ENCODE assay signal across 1 cellular context in genomic region chr9:137085918-137086530, GRCh38.
TF ChIP-seq lines count a peak whose summit lies in the region.

No MANE protein-coding gene starts in this region.

TF ChIP-seq in HepG2, 621 proteins besides CTCF, POLR2A, EP300 and RAD21 (continued from another document and continues in another):
- TF ChIP-seq ZNF646 (CRISPR knock-in tag; IDR thresholded peaks at IDR 0.05) (no peak; the same call in 1 of the 2 replicates), KLF16 (CRISPR knock-in tag; IDR thresholded peaks at IDR 0.05) (no peak), ZNF296 (CRISPR knock-in tag; conservative IDR thresholded peaks at IDR 0.05) (no peak), SETDB1 (CRISPR knock-in tag; IDR thresholded peaks at IDR 0.05; ENCODE audit: borderline replicate concordance) (no peak), SATB2 (CRISPR knock-in tag; IDR thresholded peaks at IDR 0.05) (no peak), ZSCAN21 (CRISPR knock-in tag; IDR thresholded peaks at IDR 0.05; ENCODE audit: borderline replicate concordance) (peak; percentile 7; the same call in 1 of the 2 replicates), YEATS2 (CRISPR knock-in tag; IDR thresholded peaks at IDR 0.05; ENCODE audit: borderline replicate concordance) (no peak), SMAD3 (CRISPR knock-in tag; IDR thresholded peaks at IDR 0.05) (no peak), DDIT3 (CRISPR knock-in tag; IDR thresholded peaks at IDR 0.05) (no peak), ZUFSP (CRISPR knock-in tag; IDR thresholded peaks at IDR 0.05; ENCODE audit: borderline replicate concordance) (no peak), SNAI1 (CRISPR knock-in tag; IDR thresholded peaks at IDR 0.05; ENCODE audit: borderline replicate concordance) (peak; percentile 25; the same call in 1 of the 2 replicates), ZSCAN20 (CRISPR knock-in tag; IDR thresholded peaks at IDR 0.05; ENCODE audit: borderline replicate concordance) (peak; percentile 92), GZF1 (CRISPR knock-in tag; IDR thresholded peaks at IDR 0.05) (0 out of 2 replicates have a peak, but pooled peaks have one; percentile 37), ZNF567 (CRISPR knock-in tag; IDR thresholded peaks at IDR 0.05; ENCODE audit: borderline replicate concordance) (no peak), ZNF562 (CRISPR knock-in tag; IDR thresholded peaks at IDR 0.05; ENCODE audit: borderline replicate concordance) (no peak), SP1 (IDR thresholded peaks at IDR 0.05) (no peak), SP1 (CRISPR knock-in tag; IDR thresholded peaks at IDR 0.05) (no peak), TBP (CRISPR knock-in tag; IDR thresholded peaks at IDR 0.05) (no peak), NFIB (CRISPR knock-in tag; IDR thresholded peaks at IDR 0.05; ENCODE audit: borderline replicate concordance) (no peak), SOX6 (IDR thresholded peaks at IDR 0.05) (no peak), SOX6 (CRISPR knock-in tag; IDR thresholded peaks at IDR 0.05) (no peak), SOX5 (CRISPR knock-in tag; IDR thresholded peaks at IDR 0.05; ENCODE audit: borderline replicate concordance) (no peak), ZNF784 (CRISPR knock-in tag; IDR thresholded peaks at IDR 0.05; ENCODE audit: borderline replicate concordance) (no peak), KLF9 (CRISPR knock-in tag; IDR thresholded peaks at IDR 0.05; ENCODE audit: low read depth) (no peak), ZNF510 (CRISPR knock-in tag; IDR thresholded peaks at IDR 0.05; ENCODE audit: low read depth) (peak; percentile 82; the same call in 1 of the 2 replicates), KAT8 (CRISPR knock-in tag; IDR thresholded peaks at IDR 0.05) (no peak), ZFX (CRISPR knock-in tag; IDR thresholded peaks at IDR 0.05; ENCODE audit: low read depth) (0 out of 2 replicates have a peak, but pooled peaks have one; percentile 43), NFYC (CRISPR knock-in tag; IDR thresholded peaks at IDR 0.05) (no peak), ZIK1 (CRISPR knock-in tag; IDR thresholded peaks at IDR 0.05; ENCODE audit: borderline replicate concordance, low read depth) (no peak), ZNF839 (CRISPR knock-in tag; IDR thresholded peaks at IDR 0.05; ENCODE audit: borderline replicate concordance) (no peak), RFX3 (CRISPR knock-in tag; IDR thresholded peaks at IDR 0.05) (no peak), ZNF230 (CRISPR knock-in tag; IDR thresholded peaks at IDR 0.05) (peak; percentile 71; the same call in 1 of the 2 replicates), KLF15 (CRISPR knock-in tag; IDR thresholded peaks at IDR 0.05; ENCODE audit: borderline replicate concordance) (no peak), TAF1 (CRISPR knock-in tag; IDR thresholded peaks at IDR 0.05) (0 out of 2 replicates have a peak, but pooled peaks have one; percentile 22), ZNF160 (CRISPR knock-in tag; IDR thresholded peaks at IDR 0.05) (no peak), THYN1 (CRISPR knock-in tag; IDR thresholded peaks at IDR 0.05; ENCODE audit: borderline replicate concordance, low read depth) (no peak), TGIF2 (CRISPR knock-in tag; IDR thresholded peaks at IDR 0.05) (no peak)
- TF ChIP-seq, protein P1, sequence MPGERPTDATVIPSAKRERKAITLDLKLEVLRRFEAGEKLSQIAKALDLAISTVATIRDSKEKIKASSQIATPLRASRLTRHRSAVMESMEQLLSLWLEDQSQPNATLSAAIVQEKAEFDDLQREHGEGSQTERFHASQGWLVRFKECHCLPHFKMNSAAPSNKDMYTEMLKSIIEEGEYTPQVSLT (CRISPR knock-in tag; IDR thresholded peaks at IDR 0.05; ENCODE audit: borderline replicate concordance, low read depth) = no peak
- TF ChIP-seq, protein P2, sequence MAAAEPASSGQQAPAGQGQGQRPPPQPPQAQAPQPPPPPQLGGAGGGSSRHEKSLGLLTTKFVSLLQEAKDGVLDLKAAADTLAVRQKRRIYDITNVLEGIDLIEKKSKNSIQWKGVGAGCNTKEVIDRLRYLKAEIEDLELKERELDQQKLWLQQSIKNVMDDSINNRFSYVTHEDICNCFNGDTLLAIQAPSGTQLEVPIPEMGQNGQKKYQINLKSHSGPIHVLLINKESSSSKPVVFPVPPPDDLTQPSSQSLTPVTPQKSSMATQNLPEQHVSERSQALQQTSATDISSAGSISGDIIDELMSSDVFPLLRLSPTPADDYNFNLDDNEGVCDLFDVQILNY (CRISPR knock-in tag; conservative IDR thresholded peaks at IDR 0.05) = no peak
- TF ChIP-seq, protein P3, sequence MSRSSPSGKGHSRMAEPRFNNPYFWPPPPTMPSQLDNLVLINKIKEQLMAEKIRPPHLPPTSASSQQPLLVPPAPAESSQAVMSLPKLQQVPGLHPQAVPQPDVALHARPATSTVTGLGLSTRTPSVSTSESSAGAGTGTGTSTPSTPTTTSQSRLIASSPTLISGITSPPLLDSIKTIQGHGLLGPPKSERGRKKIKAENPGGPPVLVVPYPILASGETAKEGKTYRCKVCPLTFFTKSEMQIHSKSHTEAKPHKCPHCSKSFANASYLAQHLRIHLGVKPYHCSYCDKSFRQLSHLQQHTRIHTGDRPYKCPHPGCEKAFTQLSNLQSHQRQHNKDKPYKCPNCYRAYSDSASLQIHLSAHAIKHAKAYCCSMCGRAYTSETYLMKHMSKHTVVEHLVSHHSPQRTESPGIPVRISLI (CRISPR knock-in tag; IDR thresholded peaks at IDR 0.05; ENCODE audit: borderline replicate concordance) = 0 out of 2 replicates have a peak, but pooled peaks have one; percentile 41
- TF ChIP-seq, protein P4, sequence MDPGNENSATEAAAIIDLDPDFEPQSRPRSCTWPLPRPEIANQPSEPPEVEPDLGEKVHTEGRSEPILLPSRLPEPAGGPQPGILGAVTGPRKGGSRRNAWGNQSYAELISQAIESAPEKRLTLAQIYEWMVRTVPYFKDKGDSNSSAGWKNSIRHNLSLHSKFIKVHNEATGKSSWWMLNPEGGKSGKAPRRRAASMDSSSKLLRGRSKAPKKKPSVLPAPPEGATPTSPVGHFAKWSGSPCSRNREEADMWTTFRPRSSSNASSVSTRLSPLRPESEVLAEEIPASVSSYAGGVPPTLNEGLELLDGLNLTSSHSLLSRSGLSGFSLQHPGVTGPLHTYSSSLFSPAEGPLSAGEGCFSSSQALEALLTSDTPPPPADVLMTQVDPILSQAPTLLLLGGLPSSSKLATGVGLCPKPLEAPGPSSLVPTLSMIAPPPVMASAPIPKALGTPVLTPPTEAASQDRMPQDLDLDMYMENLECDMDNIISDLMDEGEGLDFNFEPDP (CRISPR knock-in tag; conservative IDR thresholded peaks at IDR 0.05) = no peak
- TF ChIP-seq, protein P5, sequence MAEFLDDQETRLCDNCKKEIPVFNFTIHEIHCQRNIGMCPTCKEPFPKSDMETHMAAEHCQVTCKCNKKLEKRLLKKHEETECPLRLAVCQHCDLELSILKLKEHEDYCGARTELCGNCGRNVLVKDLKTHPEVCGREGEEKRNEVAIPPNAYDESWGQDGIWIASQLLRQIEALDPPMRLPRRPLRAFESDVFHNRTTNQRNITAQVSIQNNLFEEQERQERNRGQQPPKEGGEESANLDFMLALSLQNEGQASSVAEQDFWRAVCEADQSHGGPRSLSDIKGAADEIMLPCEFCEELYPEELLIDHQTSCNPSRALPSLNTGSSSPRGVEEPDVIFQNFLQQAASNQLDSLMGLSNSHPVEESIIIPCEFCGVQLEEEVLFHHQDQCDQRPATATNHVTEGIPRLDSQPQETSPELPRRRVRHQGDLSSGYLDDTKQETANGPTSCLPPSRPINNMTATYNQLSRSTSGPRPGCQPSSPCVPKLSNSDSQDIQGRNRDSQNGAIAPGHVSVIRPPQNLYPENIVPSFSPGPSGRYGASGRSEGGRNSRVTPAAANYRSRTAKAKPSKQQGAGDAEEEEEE (CRISPR knock-in tag; IDR thresholded peaks at IDR 0.05; ENCODE audit: borderline replicate concordance) = no peak
- TF ChIP-seq, protein P6, sequence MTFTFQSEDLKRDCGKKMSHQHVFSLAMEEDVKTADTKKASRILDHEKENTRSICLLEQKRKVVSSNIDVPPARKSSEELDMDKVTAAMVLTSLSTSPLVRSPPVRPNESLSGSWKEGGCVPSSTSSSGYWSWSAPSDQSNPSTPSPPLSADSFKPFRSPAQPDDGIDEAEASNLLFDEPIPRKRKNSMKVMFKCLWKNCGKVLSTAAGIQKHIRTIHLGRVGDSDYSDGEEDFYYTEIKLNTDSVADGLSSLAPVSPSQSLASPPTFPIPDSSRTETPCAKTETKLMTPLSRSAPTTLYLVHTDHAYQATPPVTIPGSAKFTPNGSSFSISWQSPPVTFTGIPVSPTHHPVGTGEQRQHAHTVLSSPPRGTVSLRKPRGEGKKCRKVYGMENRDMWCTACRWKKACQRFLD (CRISPR knock-in tag; IDR thresholded peaks at IDR 0.05; ENCODE audit: borderline replicate concordance) = 0 out of 2 replicates have a peak, but pooled peaks have one; percentile 41
- TF ChIP-seq, protein P7, sequence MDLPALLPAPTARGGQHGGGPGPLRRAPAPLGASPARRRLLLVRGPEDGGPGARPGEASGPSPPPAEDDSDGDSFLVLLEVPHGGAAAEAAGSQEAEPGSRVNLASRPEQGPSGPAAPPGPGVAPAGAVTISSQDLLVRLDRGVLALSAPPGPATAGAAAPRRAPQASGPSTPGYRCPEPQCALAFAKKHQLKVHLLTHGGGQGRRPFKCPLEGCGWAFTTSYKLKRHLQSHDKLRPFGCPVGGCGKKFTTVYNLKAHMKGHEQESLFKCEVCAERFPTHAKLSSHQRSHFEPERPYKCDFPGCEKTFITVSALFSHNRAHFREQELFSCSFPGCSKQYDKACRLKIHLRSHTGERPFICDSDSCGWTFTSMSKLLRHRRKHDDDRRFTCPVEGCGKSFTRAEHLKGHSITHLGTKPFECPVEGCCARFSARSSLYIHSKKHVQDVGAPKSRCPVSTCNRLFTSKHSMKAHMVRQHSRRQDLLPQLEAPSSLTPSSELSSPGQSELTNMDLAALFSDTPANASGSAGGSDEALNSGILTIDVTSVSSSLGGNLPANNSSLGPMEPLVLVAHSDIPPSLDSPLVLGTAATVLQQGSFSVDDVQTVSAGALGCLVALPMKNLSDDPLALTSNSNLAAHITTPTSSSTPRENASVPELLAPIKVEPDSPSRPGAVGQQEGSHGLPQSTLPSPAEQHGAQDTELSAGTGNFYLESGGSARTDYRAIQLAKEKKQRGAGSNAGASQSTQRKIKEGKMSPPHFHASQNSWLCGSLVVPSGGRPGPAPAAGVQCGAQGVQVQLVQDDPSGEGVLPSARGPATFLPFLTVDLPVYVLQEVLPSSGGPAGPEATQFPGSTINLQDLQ (CRISPR knock-in tag; IDR thresholded peaks at IDR 0.05) = peak; percentile 70; the same call in 1 of the 2 replicates
